1 cellular context compared by ENCODE assay signal in the genomic region with DNA sequence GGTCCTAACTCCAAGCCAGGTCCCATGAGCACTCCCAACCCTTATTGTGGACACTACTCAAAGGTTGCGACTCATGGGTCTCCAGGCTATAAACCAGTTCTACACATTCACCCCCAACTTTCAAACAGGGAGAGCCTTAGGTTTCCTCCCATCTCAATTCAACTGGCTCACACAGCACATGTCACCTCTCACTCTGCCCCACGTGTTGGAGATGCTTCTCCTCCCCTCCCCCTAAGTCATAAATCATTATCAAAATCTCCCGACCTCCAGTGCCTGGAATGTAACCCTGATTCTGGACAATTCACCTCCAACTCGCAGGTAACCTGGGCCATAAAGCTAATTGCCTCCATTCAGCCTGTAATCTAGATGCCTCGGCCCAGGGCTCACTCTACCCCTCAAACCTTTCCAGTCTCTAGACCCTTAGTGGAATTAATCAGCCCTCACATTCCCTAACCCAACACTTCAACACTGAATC.
TF ChIP-seq lines count a peak whose summit lies in the region.

No MANE protein-coding gene starts in this region.

TF ChIP-seq in GM23338, 12 proteins besides CTCF, POLR2A, EP300 and RAD21 (continued from another document):
- TF ChIP-seq, protein P1, sequence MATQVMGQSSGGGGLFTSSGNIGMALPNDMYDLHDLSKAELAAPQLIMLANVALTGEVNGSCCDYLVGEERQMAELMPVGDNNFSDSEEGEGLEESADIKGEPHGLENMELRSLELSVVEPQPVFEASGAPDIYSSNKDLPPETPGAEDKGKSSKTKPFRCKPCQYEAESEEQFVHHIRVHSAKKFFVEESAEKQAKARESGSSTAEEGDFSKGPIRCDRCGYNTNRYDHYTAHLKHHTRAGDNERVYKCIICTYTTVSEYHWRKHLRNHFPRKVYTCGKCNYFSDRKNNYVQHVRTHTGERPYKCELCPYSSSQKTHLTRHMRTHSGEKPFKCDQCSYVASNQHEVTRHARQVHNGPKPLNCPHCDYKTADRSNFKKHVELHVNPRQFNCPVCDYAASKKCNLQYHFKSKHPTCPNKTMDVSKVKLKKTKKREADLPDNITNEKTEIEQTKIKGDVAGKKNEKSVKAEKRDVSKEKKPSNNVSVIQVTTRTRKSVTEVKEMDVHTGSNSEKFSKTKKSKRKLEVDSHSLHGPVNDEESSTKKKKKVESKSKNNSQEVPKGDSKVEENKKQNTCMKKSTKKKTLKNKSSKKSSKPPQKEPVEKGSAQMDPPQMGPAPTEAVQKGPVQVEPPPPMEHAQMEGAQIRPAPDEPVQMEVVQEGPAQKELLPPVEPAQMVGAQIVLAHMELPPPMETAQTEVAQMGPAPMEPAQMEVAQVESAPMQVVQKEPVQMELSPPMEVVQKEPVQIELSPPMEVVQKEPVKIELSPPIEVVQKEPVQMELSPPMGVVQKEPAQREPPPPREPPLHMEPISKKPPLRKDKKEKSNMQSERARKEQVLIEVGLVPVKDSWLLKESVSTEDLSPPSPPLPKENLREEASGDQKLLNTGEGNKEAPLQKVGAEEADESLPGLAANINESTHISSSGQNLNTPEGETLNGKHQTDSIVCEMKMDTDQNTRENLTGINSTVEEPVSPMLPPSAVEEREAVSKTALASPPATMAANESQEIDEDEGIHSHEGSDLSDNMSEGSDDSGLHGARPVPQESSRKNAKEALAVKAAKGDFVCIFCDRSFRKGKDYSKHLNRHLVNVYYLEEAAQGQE (IDR thresholded peaks at IDR 0.05; ENCODE audit: unreplicated experiment) = no peak
